24 cellular contexts compared by ENCODE assay signal in genomic region chr5:54705994-54706616, GRCh38.
"Had no signal": no experiment of that assay in that cellular context is flagged by ENCODE, and none has a peak within 500 bp of the region (broad histone marks: within the 10 kb centered on the region; RNA-seq: fewer than 3 reads in every experiment).

No MANE protein-coding gene starts in this region.

- DNase-seq: activated CD4-positive, alpha-beta T cell treated with anti-CD3 and anti-CD28 coated beads for 48 hours; activated CD4-positive, CD25-positive, alpha-beta regulatory T cell; activated CD8-positive, alpha-beta T cell treated with anti-CD3 and anti-CD28 coated beads for 36 hours; activated naive CD4-positive, alpha-beta T cell treated with Interleukin-2 at 50 U/mL for 16 hours; activated naive CD8-positive, alpha-beta T cell treated with anti-CD3 and anti-CD28 coated beads, Interleukin-2, amount 10 ng/mL, durations not matched to agents 7 days and 5 days; activated T-cell treated with anti-CD3 and anti-CD28 coated beads, Interleukin-2, amount 50 U/mL, for 1 hour; amygdala; body of pancreas; caudate nucleus; colonic mucosa; effector CD4-positive, alpha-beta T cell; heart left ventricle; left lung; mammary epithelial cell; mucosa of descending colon; naive B cell; sigmoid colon; stimulated activated naive CD4-positive, alpha-beta T cell treated with Interleukin-2 at 50 U/mL for 16 hours; SW 1271; thyroid gland had no signal

- H3K4me1 Mint-ChIP-seq: activated naive CD8-positive, alpha-beta T cell treated with anti-CD3 and anti-CD28 coated beads, Interleukin-2, amount 10 ng/mL, durations not matched to agents 7 days and 5 days; activated T-helper 17 cell treated with anti-CD3 and anti-CD28 coated beads, Interleukin-2, amount 50 U/mL, for 72 hours had no signal

- H3K27ac Mint-ChIP-seq: activated CD8-positive, alpha-beta T cell treated with anti-CD3 and anti-CD28 coated beads for 36 hours; activated naive CD8-positive, alpha-beta T cell treated with anti-CD3 and anti-CD28 coated beads, Interleukin-2, amount 10 ng/mL, durations not matched to agents 7 days and 5 days; activated T-helper 17 cell treated with anti-CD3 and anti-CD28 coated beads, Interleukin-2, amount 50 U/mL, for 72 hours had no signal

- H3K36me3 Mint-ChIP-seq: naive B cell had no signal

- H3K36me3 ChIP-seq: colonic mucosa, gastroesophageal sphincter, heart left ventricle, left lung, sigmoid colon, thyroid gland had no signal

- H3K4me3 ChIP-seq: body of pancreas, colonic mucosa, gastroesophageal sphincter, heart left ventricle, left lung, mucosa of descending colon, sigmoid colon, thyroid gland had no signal

- H3K9me3 ChIP-seq: body of pancreas, colonic mucosa, gastroesophageal sphincter, left lung, mucosa of descending colon, thyroid gland had no signal

- H3K27me3 Mint-ChIP-seq: activated CD8-positive, alpha-beta T cell treated with anti-CD3 and anti-CD28 coated beads for 36 hours; activated naive CD8-positive, alpha-beta T cell treated with anti-CD3 and anti-CD28 coated beads, Interleukin-2, amount 10 ng/mL, durations not matched to agents 7 days and 5 days; naive B cell had no signal

- H3K9me3 Mint-ChIP-seq: activated CD8-positive, alpha-beta T cell treated with anti-CD3 and anti-CD28 coated beads for 36 hours; activated naive CD8-positive, alpha-beta T cell treated with anti-CD3 and anti-CD28 coated beads, Interleukin-2, amount 10 ng/mL, durations not matched to agents 7 days and 5 days; activated T-helper 17 cell treated with anti-CD3 and anti-CD28 coated beads, Interleukin-2, amount 50 U/mL, for 72 hours; naive B cell had no signal

- H3K4me3 Mint-ChIP-seq: activated CD8-positive, alpha-beta T cell treated with anti-CD3 and anti-CD28 coated beads for 36 hours; activated naive CD8-positive, alpha-beta T cell treated with anti-CD3 and anti-CD28 coated beads, Interleukin-2, amount 10 ng/mL, durations not matched to agents 7 days and 5 days; activated T-helper 17 cell treated with anti-CD3 and anti-CD28 coated beads, Interleukin-2, amount 50 U/mL, for 72 hours; naive B cell had no signal

- H3K27me3 ChIP-seq: body of pancreas, colonic mucosa, gastroesophageal sphincter, heart left ventricle, left lung, sigmoid colon, thyroid gland had no signal

- ATAC-seq: activated CD8-positive, alpha-beta T cell treated with anti-CD3 and anti-CD28 coated beads for 36 hours; activated T-helper 17 cell treated with anti-CD3 and anti-CD28 coated beads, Interleukin-2, amount 50 U/mL, for 72 hours; body of pancreas; esophagus mucosa; gastroesophageal sphincter; heart left ventricle; left lung; mucosa of descending colon had no signal

- H3K4me1 ChIP-seq: body of pancreas, colonic mucosa, parathyroid adenoma, thyroid gland had no signal

- H3K27ac ChIP-seq: body of pancreas, colonic mucosa, gastroesophageal sphincter, left lung, parathyroid adenoma, sigmoid colon, thyroid gland had no signal
